In genomic region chr10:110304780-110305421, GRCh38 we compare ENCODE assay signal across 8 cellular contexts. TPM values are rescaled to one million over a fixed set of nuclear protein-coding genes. Genes with fewer than 3 reads are reported as not detected.
DNase-seq lines count a peak whose midpoint lies in the region; FAIRE-seq and TF ChIP-seq lines count a peak whose summit lies in the region.

Gene SMNDC1, minus strand, starts transcription at chr10:110304920. Its CDS starts 1,333 bp downstream, at chr10:110303587.

- no CpG with 5 or more reads among the region's 42 CpGs for WGBS in neuronal stem cell (ENCODE audit: extremely low coverage in 2 of 2, insufficient read length in 2 of 2, insufficient replicate concordance in 1 of 2), 2 donors

- H2AK5ac ChIP-seq in neuronal stem cell (ENCODE audit: low read depth, low read length) = peak within 1 kb of the TSS; percentile 96

- H3K4me3 ChIP-seq in NB4 (ENCODE audit: low read depth, low read length) (peak within 1 kb of the TSS; percentile 97), SK-N-MC (peak within 1 kb of the TSS; percentile 81), neuronal stem cell (ENCODE audit: low read length in 2 of 2) (peak within 1 kb of the TSS; percentile 89 to 90)

- H3K14ac ChIP-seq in neuronal stem cell (ENCODE audit: low read length) = no peak within 1 kb of the TSS

- DNase-seq in GM04503 (ENCODE audit: low read depth) = peak; percentile 81
- peak; percentile 97 for DNase-seq in HFFc6
- DNase-seq in NB4 (ENCODE audit: low read depth) = peak; percentile 98
- DNase-seq in SK-N-MC (ENCODE audit: low read depth, low spot score) = peak; percentile 76
- DNase-seq in activated naive CD4-positive, alpha-beta T cell treated with anti-CD3 and anti-CD28 coated beads, Interleukin-2, amount 10 ng/mL, durations not matched to agents 7 days and 5 days = peak; percentile 98
- DNase-seq in frontal cortex (ENCODE audit: low spot score in 2 of 2) = peak; percentile 97 to 98
- DNase-seq in neuronal stem cell (ENCODE audit: low spot score) = peak; percentile 99

- peaks cover 1% of the 10 kb centered on the region for H3K79me1 ChIP-seq in neuronal stem cell (ENCODE audit: low read depth, low read length)

- no peak within 1 kb of the TSS for H3K4ac ChIP-seq in neuronal stem cell (ENCODE audit: low read length)

- peaks cover 62% of the 10 kb centered on the region for H3K4me1 Mint-ChIP-seq in HFFc6 (ENCODE audit: low read depth)
- peaks cover 53% of the 10 kb centered on the region for H3K4me1 Mint-ChIP-seq in activated naive CD4-positive, alpha-beta T cell treated with anti-CD3 and anti-CD28 coated beads, Interleukin-2, amount 10 ng/mL, durations not matched to agents 7 days and 5 days

- peak within 1 kb of the TSS; percentile 87 for H3K18ac ChIP-seq in neuronal stem cell (ENCODE audit: low read length)

- no peak within 1 kb of the TSS for H2BK12ac ChIP-seq in neuronal stem cell (ENCODE audit: low read length)

- H3K36me3 ChIP-seq in SK-N-MC (ENCODE audit: insufficient read depth, low read length) (peaks cover 36% of the 10 kb centered on the region), neuronal stem cell (replicated peaks in 1 of 2; ENCODE audit: control insufficient read depth in 2 of 2, insufficient read depth in 2 of 2, low read length in 2 of 2) (peaks cover 11 to 37% of the 10 kb centered on the region in 2 donors)

- H2BK5ac ChIP-seq in neuronal stem cell (ENCODE audit: low read length) = peak within 1 kb of the TSS; percentile 87

- H2AFZ ChIP-seq in neuronal stem cell (ENCODE audit: low read length) = peak within 1 kb of the TSS; percentile 89

- peaks cover 33% of the 10 kb centered on the region for H3K36me3 Mint-ChIP-seq in HFFc6 (ENCODE audit: low read depth)
- peaks cover 33% of the 10 kb centered on the region for H3K36me3 Mint-ChIP-seq in activated naive CD4-positive, alpha-beta T cell treated with anti-CD3 and anti-CD28 coated beads, Interleukin-2, amount 10 ng/mL, durations not matched to agents 7 days and 5 days

- H3K9me3 ChIP-seq in SK-N-MC (ENCODE audit: low read depth, low read length) (no peaks in the 10 kb centered on the region), neuronal stem cell (replicated peaks in 1 of 2; ENCODE audit: control insufficient read depth in 2 of 2, insufficient read depth in 1 of 2, low read depth in 1 of 2, low read length in 2 of 2) (no peaks in the 10 kb centered on the region)

- no peak within 1 kb of the TSS for H4K91ac ChIP-seq in neuronal stem cell (ENCODE audit: low read depth, low read length, poor library complexity)

- H3K27me3 ChIP-seq in neuronal stem cell (ENCODE audit: control insufficient read depth in 3 of 3, insufficient read depth in 3 of 3, low read depth in 1 of 3, low read length in 3 of 3) = no peaks in the 10 kb centered on the region

- no peak within 1 kb of the TSS for H2BK15ac ChIP-seq in neuronal stem cell (ENCODE audit: low read length)

- H2BK120ac ChIP-seq in neuronal stem cell (ENCODE audit: low read depth, low read length) = no peak within 1 kb of the TSS

- H3K9ac ChIP-seq in SK-N-MC (ENCODE audit: insufficient read length) (peak within 1 kb of the TSS; percentile 94), neuronal stem cell (ENCODE audit: low read depth, low read length, poor library complexity) (peak within 1 kb of the TSS; percentile 89)

- no peaks in the 10 kb centered on the region for H3K9me3 Mint-ChIP-seq in HFFc6
- H3K9me3 Mint-ChIP-seq in activated naive CD4-positive, alpha-beta T cell treated with anti-CD3 and anti-CD28 coated beads, Interleukin-2, amount 10 ng/mL, durations not matched to agents 7 days and 5 days = no peaks in the 10 kb centered on the region

- no peaks in the 10 kb centered on the region for H3K27me3 Mint-ChIP-seq in HFFc6 (ENCODE audit: insufficient read depth)
- no peaks in the 10 kb centered on the region for H3K27me3 Mint-ChIP-seq in activated naive CD4-positive, alpha-beta T cell treated with anti-CD3 and anti-CD28 coated beads, Interleukin-2, amount 10 ng/mL, durations not matched to agents 7 days and 5 days

- H3K27ac Mint-ChIP-seq in HFFc6 = peak within 1 kb of the TSS; percentile 94
- H3K27ac Mint-ChIP-seq in activated naive CD4-positive, alpha-beta T cell treated with anti-CD3 and anti-CD28 coated beads, Interleukin-2, amount 10 ng/mL, durations not matched to agents 7 days and 5 days = peak within 1 kb of the TSS; percentile 98

- peak; percentile 92 for TF ChIP-seq POLR2A in NB4 (IDR thresholded peaks at IDR 0.05; ENCODE audit: extremely low read depth, insufficient read length)

- peak; percentile 85 for FAIRE-seq in frontal cortex (lab: Jason Lieb, UNC)

- H3K27ac ChIP-seq in SK-N-MC (peak within 1 kb of the TSS; percentile 93), neuronal stem cell (replicated peaks; ENCODE audit: low read length) (peak within 1 kb of the TSS; percentile 85)

- H3K23ac ChIP-seq in neuronal stem cell (ENCODE audit: low read depth, low read length, poor library complexity) = peak within 1 kb of the TSS; percentile 95

- TF ChIP-seq CTCF in HFFc6 (IDR thresholded peaks at IDR 0.05) (no peak), NB4 (IDR thresholded peaks at IDR 0.05; ENCODE audit: low read depth, low read length) (no peak), subcutaneous adipose tissue (IDR thresholded peaks at IDR 0.05; ENCODE audit: low read depth) (no peak)

- H3K4me3 Mint-ChIP-seq in HFFc6 = peak within 1 kb of the TSS; percentile 99
- H3K4me3 Mint-ChIP-seq in activated naive CD4-positive, alpha-beta T cell treated with anti-CD3 and anti-CD28 coated beads, Interleukin-2, amount 10 ng/mL, durations not matched to agents 7 days and 5 days = peak within 1 kb of the TSS; percentile 93

- no peak within 1 kb of the TSS for H4K8ac ChIP-seq in neuronal stem cell (ENCODE audit: low read depth, low read length)

- H3K4me1 ChIP-seq in neuronal stem cell (ENCODE audit: control insufficient read depth in 2 of 2, insufficient read depth in 1 of 2, low read depth in 1 of 2, low read length in 2 of 2) = peaks cover 4 to 6% of the 10 kb centered on the region in 2 donors

- peak within 1 kb of the TSS; percentile 54 for H3K4me2 ChIP-seq in neuronal stem cell (ENCODE audit: insufficient read depth, low read length, poor library complexity, severe bottlenecking)

- CTCF ChIA-PET in activated naive CD4-positive, alpha-beta T cell treated with anti-CD3 and anti-CD28 coated beads, Interleukin-2, amount 10 ng/mL, durations not matched to agents 7 days and 5 days (lab: Charles Lee) = interaction anchor here (0.8 to 7.9 kb wide), 15 partner anchors 8 to 420 kb away, joined by 3 to 120 read pairs (median 4); no protein-coding TSS in a partner anchor

RNA-seq across cellular contexts. Expression of gene SMNDC1, which starts in this region (rescaled TPM):
- total RNA-seq in HFFc6 (2021; fragmentation: NEBNext Ultra II Directional; extraction: Animal tissue kit (Norgen Biotek cat#: 25700)) = 10 to 100 TPM; 31.5 to 37.5 (median 34.8) TPM
- total RNA-seq in frontal cortex (10.6 TPM), subcutaneous adipose tissue (10 to 100 TPM; 15.8 to 24.6 (median 18.2) TPM)
- polyA plus RNA-seq in neuronal stem cell (2013, experiment 1 of 2) = 35.7 TPM
- 37.9 TPM for polyA plus RNA-seq in neuronal stem cell (2013, experiment 2 of 2)

Comparison
In these comparisons a context has a peak if more than half of its experiments do, and no peak if none do; other contexts are left out.
1. Peak in every context shown above with its lines: DNase-seq, H3K4me3 ChIP-seq and H3K27ac ChIP-seq.